ENCODE assay signal across 1 cellular context in the genomic region with DNA sequence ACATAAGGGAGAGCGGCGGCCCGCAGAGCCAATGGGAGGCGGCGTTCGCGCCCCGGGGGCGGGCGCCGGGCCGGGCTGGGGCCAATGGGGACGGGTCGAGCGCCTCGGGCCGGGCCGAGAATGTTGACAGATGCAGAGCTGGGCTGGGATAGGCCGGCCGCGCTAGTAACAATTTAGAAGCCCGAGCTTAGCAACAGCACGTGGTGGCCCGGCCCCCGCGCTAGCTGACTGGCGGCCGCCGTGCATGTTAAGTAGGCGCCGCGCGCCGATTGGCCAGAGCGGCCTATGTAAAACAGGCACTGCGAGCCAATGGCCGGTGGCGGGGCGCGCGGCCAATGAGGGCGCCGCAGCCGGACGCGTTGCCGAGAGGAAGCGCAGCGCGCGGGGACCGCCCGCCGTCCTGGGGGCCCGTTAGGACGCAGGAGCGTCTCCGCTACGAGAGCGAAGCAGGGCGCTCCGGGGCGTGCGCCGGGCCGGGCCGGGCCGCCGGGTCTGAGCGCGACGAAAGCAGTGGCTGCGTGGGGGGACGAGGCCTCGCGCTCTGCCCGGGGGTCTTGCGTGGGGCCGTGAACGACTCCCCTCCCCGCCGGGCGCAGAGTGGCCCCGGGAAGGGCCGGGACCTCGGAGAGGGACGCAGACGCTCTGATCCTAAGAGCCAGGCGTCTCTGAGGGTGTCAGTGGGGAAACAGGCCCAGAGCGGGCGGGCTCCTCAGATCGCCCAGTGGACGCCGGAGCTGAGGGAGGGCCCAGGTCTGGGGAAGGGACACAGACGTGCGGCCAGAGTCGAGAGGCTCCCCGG.
A peak's percentile ranks its signal among the peaks of the same experiment; 100 is the strongest.
TF ChIP-seq lines count a peak whose summit lies in the region.

No MANE protein-coding gene starts in this region.

TF ChIP-seq in HepG2, 621 proteins besides CTCF, POLR2A, EP300 and RAD21 (continued from another document and continues in another):
- TF ChIP-seq, protein P1, sequence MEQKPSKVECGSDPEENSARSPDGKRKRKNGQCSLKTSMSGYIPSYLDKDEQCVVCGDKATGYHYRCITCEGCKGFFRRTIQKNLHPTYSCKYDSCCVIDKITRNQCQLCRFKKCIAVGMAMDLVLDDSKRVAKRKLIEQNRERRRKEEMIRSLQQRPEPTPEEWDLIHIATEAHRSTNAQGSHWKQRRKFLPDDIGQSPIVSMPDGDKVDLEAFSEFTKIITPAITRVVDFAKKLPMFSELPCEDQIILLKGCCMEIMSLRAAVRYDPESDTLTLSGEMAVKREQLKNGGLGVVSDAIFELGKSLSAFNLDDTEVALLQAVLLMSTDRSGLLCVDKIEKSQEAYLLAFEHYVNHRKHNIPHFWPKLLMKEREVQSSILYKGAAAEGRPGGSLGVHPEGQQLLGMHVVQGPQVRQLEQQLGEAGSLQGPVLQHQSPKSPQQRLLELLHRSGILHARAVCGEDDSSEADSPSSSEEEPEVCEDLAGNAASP (CRISPR knock-in tag; IDR thresholded peaks at IDR 0.05; ENCODE audit: borderline replicate concordance) = peak; percentile 47; the same call in 1 of the 2 replicates
- TF ChIP-seq, protein P2, sequence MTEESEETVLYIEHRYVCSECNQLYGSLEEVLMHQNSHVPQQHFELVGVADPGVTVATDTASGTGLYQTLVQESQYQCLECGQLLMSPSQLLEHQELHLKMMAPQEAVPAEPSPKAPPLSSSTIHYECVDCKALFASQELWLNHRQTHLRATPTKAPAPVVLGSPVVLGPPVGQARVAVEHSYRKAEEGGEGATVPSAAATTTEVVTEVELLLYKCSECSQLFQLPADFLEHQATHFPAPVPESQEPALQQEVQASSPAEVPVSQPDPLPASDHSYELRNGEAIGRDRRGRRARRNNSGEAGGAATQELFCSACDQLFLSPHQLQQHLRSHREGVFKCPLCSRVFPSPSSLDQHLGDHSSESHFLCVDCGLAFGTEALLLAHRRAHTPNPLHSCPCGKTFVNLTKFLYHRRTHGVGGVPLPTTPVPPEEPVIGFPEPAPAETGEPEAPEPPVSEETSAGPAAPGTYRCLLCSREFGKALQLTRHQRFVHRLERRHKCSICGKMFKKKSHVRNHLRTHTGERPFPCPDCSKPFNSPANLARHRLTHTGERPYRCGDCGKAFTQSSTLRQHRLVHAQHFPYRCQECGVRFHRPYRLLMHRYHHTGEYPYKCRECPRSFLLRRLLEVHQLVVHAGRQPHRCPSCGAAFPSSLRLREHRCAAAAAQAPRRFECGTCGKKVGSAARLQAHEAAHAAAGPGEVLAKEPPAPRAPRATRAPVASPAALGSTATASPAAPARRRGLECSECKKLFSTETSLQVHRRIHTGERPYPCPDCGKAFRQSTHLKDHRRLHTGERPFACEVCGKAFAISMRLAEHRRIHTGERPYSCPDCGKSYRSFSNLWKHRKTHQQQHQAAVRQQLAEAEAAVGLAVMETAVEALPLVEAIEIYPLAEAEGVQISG (CRISPR knock-in tag; IDR thresholded peaks at IDR 0.05) = peak; percentile 79
- TF ChIP-seq ZNF552 (CRISPR knock-in tag; IDR thresholded peaks at IDR 0.05; ENCODE audit: borderline replicate concordance) (0 out of 2 replicates have a peak, but pooled peaks have one; percentile 77), BRD4 (CRISPR knock-in tag; IDR thresholded peaks at IDR 0.05) (0 out of 2 replicates have a peak, but pooled peaks have one; percentile 25), ZFP62 (CRISPR knock-in tag; IDR thresholded peaks at IDR 0.05) (no peak), ZNF616 (CRISPR knock-in tag; IDR thresholded peaks at IDR 0.05; ENCODE audit: low read depth) (peak; percentile 90; the same call in 1 of the 2 replicates), ZNF788 (CRISPR knock-in tag; IDR thresholded peaks at IDR 0.05; ENCODE audit: borderline replicate concordance) (peak; percentile 10; the same call in 1 of the 2 replicates), SPEN (CRISPR knock-in tag; IDR thresholded peaks at IDR 0.05; ENCODE audit: low read depth) (peak; percentile 82), ARNTL (CRISPR knock-in tag; IDR thresholded peaks at IDR 0.05) (0 out of 2 replicates have a peak, but pooled peaks have one; percentile 18), ZNF329 (CRISPR knock-in tag; IDR thresholded peaks at IDR 0.05; ENCODE audit: low read depth) (no peak), FOXA1 (IDR thresholded peaks at IDR 0.05) (no peak), FOXA1 (CRISPR knock-in tag; IDR thresholded peaks at IDR 0.05) (0 out of 2 replicates have a peak, but pooled peaks have one; percentile 39), CBFB (CRISPR knock-in tag; IDR thresholded peaks at IDR 0.05) (peak; percentile 48; the same call in 1 of the 2 replicates), GATAD2A (CRISPR knock-in tag; IDR thresholded peaks at IDR 0.05) (no peak), MIXL1 (CRISPR knock-in tag; IDR thresholded peaks at IDR 0.05) (no peak), ATF1 (CRISPR knock-in tag; IDR thresholded peaks at IDR 0.05) (no peak), ZNF317 (CRISPR knock-in tag; IDR thresholded peaks at IDR 0.05) (0 out of 2 replicates have a peak, but pooled peaks have one; percentile 27), MEIS1 (CRISPR knock-in tag; IDR thresholded peaks at IDR 0.05; ENCODE audit: borderline replicate concordance) (peak; percentile 84), ZNF234 (CRISPR knock-in tag; conservative IDR thresholded peaks at IDR 0.05) (peak; percentile 60; the same call in 1 of the 2 replicates), ZNF274 (CRISPR knock-in tag; IDR thresholded peaks at IDR 0.05) (peak; percentile 61; the same call in 1 of the 2 replicates), RBFOX2 (IDR thresholded peaks at IDR 0.05; ENCODE audit: low read depth, low read length) (peak; percentile 91)
- TF ChIP-seq, protein P3, sequence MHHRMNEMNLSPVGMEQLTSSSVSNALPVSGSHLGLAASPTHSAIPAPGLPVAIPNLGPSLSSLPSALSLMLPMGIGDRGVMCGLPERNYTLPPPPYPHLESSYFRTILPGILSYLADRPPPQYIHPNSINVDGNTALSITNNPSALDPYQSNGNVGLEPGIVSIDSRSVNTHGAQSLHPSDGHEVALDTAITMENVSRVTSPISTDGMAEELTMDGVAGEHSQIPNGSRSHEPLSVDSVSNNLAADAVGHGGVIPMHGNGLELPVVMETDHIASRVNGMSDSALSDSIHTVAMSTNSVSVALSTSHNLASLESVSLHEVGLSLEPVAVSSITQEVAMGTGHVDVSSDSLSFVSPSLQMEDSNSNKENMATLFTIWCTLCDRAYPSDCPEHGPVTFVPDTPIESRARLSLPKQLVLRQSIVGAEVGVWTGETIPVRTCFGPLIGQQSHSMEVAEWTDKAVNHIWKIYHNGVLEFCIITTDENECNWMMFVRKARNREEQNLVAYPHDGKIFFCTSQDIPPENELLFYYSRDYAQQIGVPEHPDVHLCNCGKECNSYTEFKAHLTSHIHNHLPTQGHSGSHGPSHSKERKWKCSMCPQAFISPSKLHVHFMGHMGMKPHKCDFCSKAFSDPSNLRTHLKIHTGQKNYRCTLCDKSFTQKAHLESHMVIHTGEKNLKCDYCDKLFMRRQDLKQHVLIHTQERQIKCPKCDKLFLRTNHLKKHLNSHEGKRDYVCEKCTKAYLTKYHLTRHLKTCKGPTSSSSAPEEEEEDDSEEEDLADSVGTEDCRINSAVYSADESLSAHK (CRISPR knock-in tag; IDR thresholded peaks at IDR 0.05; ENCODE audit: borderline replicate concordance) = no peak
- TF ChIP-seq, protein P4, sequence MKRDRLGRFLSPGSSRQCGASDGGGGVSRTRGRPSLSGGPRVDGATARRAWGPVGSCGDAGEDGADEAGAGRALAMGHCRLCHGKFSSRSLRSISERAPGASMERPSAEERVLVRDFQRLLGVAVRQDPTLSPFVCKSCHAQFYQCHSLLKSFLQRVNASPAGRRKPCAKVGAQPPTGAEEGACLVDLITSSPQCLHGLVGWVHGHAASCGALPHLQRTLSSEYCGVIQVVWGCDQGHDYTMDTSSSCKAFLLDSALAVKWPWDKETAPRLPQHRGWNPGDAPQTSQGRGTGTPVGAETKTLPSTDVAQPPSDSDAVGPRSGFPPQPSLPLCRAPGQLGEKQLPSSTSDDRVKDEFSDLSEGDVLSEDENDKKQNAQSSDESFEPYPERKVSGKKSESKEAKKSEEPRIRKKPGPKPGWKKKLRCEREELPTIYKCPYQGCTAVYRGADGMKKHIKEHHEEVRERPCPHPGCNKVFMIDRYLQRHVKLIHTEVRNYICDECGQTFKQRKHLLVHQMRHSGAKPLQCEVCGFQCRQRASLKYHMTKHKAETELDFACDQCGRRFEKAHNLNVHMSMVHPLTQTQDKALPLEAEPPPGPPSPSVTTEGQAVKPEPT (CRISPR knock-in tag; IDR thresholded peaks at IDR 0.05; ENCODE audit: low read depth) = peak; percentile 49; the same call in 1 of the 2 replicates
- TF ChIP-seq, protein P5, sequence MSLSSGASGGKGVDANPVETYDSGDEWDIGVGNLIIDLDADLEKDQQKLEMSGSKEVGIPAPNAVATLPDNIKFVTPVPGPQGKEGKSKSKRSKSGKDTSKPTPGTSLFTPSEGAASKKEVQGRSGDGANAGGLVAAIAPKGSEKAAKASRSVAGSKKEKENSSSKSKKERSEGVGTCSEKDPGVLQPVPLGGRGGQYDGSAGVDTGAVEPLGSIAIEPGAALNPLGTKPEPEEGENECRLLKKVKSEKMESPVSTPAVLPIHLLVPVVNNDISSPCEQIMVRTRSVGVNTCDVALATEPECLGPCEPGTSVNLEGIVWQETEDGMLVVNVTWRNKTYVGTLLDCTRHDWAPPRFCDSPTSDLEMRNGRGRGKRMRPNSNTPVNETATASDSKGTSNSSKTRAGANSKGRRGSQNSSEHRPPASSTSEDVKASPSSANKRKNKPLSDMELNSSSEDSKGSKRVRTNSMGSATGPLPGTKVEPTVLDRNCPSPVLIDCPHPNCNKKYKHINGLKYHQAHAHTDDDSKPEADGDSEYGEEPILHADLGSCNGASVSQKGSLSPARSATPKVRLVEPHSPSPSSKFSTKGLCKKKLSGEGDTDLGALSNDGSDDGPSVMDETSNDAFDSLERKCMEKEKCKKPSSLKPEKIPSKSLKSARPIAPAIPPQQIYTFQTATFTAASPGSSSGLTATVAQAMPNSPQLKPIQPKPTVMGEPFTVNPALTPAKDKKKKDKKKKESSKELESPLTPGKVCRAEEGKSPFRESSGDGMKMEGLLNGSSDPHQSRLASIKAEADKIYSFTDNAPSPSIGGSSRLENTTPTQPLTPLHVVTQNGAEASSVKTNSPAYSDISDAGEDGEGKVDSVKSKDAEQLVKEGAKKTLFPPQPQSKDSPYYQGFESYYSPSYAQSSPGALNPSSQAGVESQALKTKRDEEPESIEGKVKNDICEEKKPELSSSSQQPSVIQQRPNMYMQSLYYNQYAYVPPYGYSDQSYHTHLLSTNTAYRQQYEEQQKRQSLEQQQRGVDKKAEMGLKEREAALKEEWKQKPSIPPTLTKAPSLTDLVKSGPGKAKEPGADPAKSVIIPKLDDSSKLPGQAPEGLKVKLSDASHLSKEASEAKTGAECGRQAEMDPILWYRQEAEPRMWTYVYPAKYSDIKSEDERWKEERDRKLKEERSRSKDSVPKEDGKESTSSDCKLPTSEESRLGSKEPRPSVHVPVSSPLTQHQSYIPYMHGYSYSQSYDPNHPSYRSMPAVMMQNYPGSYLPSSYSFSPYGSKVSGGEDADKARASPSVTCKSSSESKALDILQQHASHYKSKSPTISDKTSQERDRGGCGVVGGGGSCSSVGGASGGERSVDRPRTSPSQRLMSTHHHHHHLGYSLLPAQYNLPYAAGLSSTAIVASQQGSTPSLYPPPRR (CRISPR knock-in tag; IDR thresholded peaks at IDR 0.05; ENCODE audit: borderline replicate concordance) = no peak
- TF ChIP-seq, protein P6, sequence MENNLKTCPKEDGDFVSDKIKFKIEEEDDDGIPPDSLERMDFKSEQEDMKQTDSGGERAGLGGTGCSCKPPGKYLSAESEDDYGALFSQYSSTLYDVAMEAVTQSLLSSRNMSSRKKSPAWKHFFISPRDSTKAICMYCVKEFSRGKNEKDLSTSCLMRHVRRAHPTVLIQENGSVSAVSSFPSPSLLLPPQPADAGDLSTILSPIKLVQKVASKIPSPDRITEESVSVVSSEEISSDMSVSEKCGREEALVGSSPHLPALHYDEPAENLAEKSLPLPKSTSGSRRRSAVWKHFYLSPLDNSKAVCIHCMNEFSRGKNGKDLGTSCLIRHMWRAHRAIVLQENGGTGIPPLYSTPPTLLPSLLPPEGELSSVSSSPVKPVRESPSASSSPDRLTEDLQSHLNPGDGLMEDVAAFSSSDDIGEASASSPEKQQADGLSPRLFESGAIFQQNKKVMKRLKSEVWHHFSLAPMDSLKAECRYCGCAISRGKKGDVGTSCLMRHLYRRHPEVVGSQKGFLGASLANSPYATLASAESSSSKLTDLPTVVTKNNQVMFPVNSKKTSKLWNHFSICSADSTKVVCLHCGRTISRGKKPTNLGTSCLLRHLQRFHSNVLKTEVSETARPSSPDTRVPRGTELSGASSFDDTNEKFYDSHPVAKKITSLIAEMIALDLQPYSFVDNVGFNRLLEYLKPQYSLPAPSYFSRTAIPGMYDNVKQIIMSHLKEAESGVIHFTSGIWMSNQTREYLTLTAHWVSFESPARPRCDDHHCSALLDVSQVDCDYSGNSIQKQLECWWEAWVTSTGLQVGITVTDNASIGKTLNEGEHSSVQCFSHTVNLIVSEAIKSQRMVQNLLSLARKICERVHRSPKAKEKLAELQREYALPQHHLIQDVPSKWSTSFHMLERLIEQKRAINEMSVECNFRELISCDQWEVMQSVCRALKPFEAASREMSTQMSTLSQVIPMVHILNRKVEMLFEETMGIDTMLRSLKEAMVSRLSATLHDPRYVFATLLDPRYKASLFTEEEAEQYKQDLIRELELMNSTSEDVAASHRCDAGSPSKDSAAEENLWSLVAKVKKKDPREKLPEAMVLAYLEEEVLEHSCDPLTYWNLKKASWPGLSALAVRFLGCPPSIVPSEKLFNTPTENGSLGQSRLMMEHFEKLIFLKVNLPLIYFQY (CRISPR knock-in tag; IDR thresholded peaks at IDR 0.05; ENCODE audit: borderline replicate concordance) = peak; percentile 93; the same call in 1 of the 2 replicates
- TF ChIP-seq, protein P7, sequence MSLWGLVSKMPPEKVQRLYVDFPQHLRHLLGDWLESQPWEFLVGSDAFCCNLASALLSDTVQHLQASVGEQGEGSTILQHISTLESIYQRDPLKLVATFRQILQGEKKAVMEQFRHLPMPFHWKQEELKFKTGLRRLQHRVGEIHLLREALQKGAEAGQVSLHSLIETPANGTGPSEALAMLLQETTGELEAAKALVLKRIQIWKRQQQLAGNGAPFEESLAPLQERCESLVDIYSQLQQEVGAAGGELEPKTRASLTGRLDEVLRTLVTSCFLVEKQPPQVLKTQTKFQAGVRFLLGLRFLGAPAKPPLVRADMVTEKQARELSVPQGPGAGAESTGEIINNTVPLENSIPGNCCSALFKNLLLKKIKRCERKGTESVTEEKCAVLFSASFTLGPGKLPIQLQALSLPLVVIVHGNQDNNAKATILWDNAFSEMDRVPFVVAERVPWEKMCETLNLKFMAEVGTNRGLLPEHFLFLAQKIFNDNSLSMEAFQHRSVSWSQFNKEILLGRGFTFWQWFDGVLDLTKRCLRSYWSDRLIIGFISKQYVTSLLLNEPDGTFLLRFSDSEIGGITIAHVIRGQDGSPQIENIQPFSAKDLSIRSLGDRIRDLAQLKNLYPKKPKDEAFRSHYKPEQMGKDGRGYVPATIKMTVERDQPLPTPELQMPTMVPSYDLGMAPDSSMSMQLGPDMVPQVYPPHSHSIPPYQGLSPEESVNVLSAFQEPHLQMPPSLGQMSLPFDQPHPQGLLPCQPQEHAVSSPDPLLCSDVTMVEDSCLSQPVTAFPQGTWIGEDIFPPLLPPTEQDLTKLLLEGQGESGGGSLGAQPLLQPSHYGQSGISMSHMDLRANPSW (CRISPR knock-in tag; IDR thresholded peaks at IDR 0.05; ENCODE audit: borderline replicate concordance) = no peak
- TF ChIP-seq, protein P8, sequence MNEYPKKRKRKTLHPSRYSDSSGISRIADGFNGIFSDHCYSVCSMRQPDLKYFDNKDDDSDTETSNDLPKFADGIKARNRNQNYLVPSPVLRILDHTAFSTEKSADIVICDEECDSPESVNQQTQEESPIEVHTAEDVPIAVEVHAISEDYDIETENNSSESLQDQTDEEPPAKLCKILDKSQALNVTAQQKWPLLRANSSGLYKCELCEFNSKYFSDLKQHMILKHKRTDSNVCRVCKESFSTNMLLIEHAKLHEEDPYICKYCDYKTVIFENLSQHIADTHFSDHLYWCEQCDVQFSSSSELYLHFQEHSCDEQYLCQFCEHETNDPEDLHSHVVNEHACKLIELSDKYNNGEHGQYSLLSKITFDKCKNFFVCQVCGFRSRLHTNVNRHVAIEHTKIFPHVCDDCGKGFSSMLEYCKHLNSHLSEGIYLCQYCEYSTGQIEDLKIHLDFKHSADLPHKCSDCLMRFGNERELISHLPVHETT (CRISPR knock-in tag; conservative IDR thresholded peaks at IDR 0.05) = peak; percentile 32; the same call in 1 of the 2 replicates
